ENCODE assay signal across 16 cellular contexts in the genomic region with DNA sequence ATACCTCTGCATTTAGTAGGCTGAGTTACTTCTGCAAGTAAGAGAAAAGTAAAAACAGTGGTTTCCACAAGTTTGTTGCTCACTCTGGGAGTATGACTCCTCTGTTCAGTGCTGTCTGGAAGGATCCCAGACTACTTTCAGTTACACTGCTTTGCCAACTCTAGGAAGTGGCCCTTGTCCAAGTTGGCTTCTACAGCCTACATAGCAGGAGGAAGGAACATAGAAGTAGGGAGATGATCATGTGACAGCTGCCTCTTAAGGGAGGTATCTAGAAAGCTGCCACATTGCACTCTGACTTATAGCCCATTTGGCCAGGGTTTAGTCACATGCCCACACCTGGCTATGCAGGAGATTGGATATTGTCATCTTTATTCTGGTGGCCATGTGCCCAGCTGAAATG.
DNase-seq lines count a peak whose midpoint lies in the region; ATAC-seq and TF ChIP-seq lines count a peak whose summit lies in the region.
"Had no signal": no experiment of that assay in that cellular context is flagged by ENCODE, and none has a peak within 500 bp of the region (broad histone marks: within the 10 kb centered on the region; RNA-seq: fewer than 3 reads in every experiment).

No MANE protein-coding gene starts in this region.

- no peak for TF ChIP-seq CTCF in LNCaP clone FGC (IDR thresholded peaks at IDR 0.05; ENCODE audit: control insufficient read depth, extremely low read depth, insufficient read depth)
- TF ChIP-seq CTCF in stomach (IDR thresholded peaks at IDR 0.05): no peak

- no peaks in the 10 kb centered on the region for H3K27me3 ChIP-seq in stomach
- H3K27me3 ChIP-seq: ascending aorta; BLaER1 treated with 17β-estradiol and CSF1 and Interleukin-3, amounts not matched to agents 10 nM and 100 nM had no signal

- TF ChIP-seq EP300 in stomach (IDR thresholded peaks at IDR 0.05): no peak

- H3K4me3 ChIP-seq in LNCaP clone FGC (ENCODE audit: low read depth, low read length): no peak overlapping the region
- no peak overlapping the region for H3K4me3 ChIP-seq in stomach
- H3K4me3 ChIP-seq: ascending aorta; BLaER1 treated with 17β-estradiol and CSF1 and Interleukin-3, amounts not matched to agents 10 nM and 100 nM had no signal

- H3K9me3 ChIP-seq in stomach: no peaks in the 10 kb centered on the region
- H3K9me3 ChIP-seq: ascending aorta had no signal

- H3K27ac ChIP-seq in stomach: no peak overlapping the region
- H3K27ac ChIP-seq: ascending aorta; BLaER1 treated with 17β-estradiol and CSF1 and Interleukin-3, amounts not matched to agents 10 nM and 100 nM had no signal

- no peak for TF ChIP-seq POLR2A in stomach (IDR thresholded peaks at IDR 0.05)

- intact Hi-C loops in left colon (cut with DNase I, micrococcal nuclease): no loop called here
- intact Hi-C loops in stomach (cut with DNase I; ENCODE audit: low total_unique reads): no loop called here

- peak; percentile 48 for DNase-seq in LNCaP clone FGC (ENCODE audit: low read depth)
- DNase-seq in cerebellum (ENCODE audit: low spot score): peak; percentile 15
- DNase-seq in left colon: peak; percentile 47 to 74
- DNase-seq in stomach: peak; percentile 71
- no peak for DNase-seq in GM03348 (ENCODE audit: low spot score)
- no peak for DNase-seq in NCI-H1092 treated with DMSO at 0.1 percent for 48 hours (lab: John Stamatoyannopoulos, UW)
- no peak for DNase-seq in NCI-H2227 treated with DMSO at 0.1 percent for 48 hours (lab: John Stamatoyannopoulos, UW)
- no peak for DNase-seq in activated naive CD4-positive, alpha-beta T cell (lab: John Stamatoyannopoulos, UW)
- DNase-seq: activated CD4-positive, alpha-beta T cell treated with anti-CD3 and anti-CD28 coated beads, Interleukin-2, amount 50 U/mL, for 1 hour; activated T-cell treated with anti-CD3 and anti-CD28 coated beads, Interleukin-2, amount 50 U/mL, for 72 hours; endodermal cell; hippocampal formation; NCI-H1694 treated with DMSO at 0.1 percent for 48 hours; stimulated activated CD4-positive, alpha-beta T cell treated with anti-CD3 and anti-CD28 coated beads, Interleukin-2, amount 100 ng/mL, for 24 hours had no signal

- H3K4me1 ChIP-seq in stomach: peaks cover 0 to 8% (median 6%) of the 10 kb centered on the region in 4 donors
- H3K4me1 ChIP-seq: ascending aorta had no signal

- ATAC-seq in left colon: peak; percentile 99
- ATAC-seq: activated T-cell treated with anti-CD3 and anti-CD28 coated beads, Interleukin-2, amount 50 U/mL, for 72 hours had no signal

- H3K36me3 ChIP-seq in stomach: no peaks in the 10 kb centered on the region
- H3K36me3 ChIP-seq: ascending aorta; BLaER1 treated with 17β-estradiol and CSF1 and Interleukin-3, amounts not matched to agents 10 nM and 100 nM had no signal

Comparison
In these comparisons a context has a peak if more than half of its experiments do, and no peak if none do; other contexts are left out.
1. DNase-seq: peak in LNCaP clone FGC (single experiment), cerebellum (single experiment), left colon (2 of 2) and stomach (single experiment); none in GM03348 (single experiment), NCI-H1092 treated with DMSO at 0.1 percent for 48 hours (single experiment), NCI-H2227 treated with DMSO at 0.1 percent for 48 hours (single experiment) and activated naive CD4-positive, alpha-beta T cell (0 of 4).